In the genomic region with DNA sequence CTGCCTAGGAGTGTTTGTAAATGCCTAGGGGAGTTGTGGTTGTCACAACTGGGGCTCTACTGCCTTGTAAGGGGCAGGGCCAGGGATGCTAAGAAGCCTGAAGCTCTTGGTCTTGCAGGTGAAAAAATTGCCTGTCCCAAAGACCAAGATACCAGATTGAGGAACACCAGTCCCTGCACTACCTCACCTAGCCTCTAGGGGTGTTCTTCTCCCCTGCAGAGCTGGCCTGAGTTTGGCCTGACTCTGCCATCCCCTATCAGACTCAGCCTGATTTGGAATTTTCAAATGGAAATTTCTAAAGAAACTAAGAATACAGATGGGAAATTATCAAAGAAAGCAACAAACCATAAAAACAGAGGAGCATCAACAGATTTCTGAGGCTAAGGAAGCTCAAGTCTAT, we compare ENCODE assay signal across 9 cellular contexts.
DNase-seq lines count a peak whose midpoint lies in the region; ATAC-seq, FAIRE-seq and TF ChIP-seq lines count a peak whose summit lies in the region.
"Had no signal": no experiment of that assay in that cellular context is flagged by ENCODE, and none has a peak within 500 bp of the region (broad histone marks: within the 10 kb centered on the region; RNA-seq: fewer than 3 reads in every experiment).

No MANE protein-coding gene starts in this region.

- no peaks in the 10 kb centered on the region for H3K79me2 ChIP-seq in GM23248 (ENCODE audit: insufficient read depth)

- H3K9me3 Mint-ChIP-seq in activated T-cell treated with anti-CD3 and anti-CD28 coated beads, Interleukin-2, amount 50 U/mL, for 4 hours, result peaks cover 7% of the 10 kb centered on the region

- TF ChIP-seq CTCF in D721Med (IDR thresholded peaks at IDR 0.05; ENCODE audit: insufficient read depth, missing control alignments), result peak; percentile 4

- H3K4me3 Mint-ChIP-seq in activated T-cell treated with anti-CD3 and anti-CD28 coated beads, Interleukin-2, amount 50 U/mL, for 4 hours, result no peak overlapping the region

- H3K9me3 ChIP-seq in GM23248 (ENCODE audit: low read depth) (no peaks in the 10 kb centered on the region), SJCRH30 (replicated peaks) (no peaks in the 10 kb centered on the region)

- in situ Hi-C loops in GM23248 (cut with MboI), result no loop called here

- H3K9ac ChIP-seq in GM23248, result no peak overlapping the region

- no peak overlapping the region for H3K4me3 ChIP-seq in GM23248
- H3K4me3 ChIP-seq in SJCRH30, result no peak overlapping the region

- no peaks in the 10 kb centered on the region for H3K4me1 Mint-ChIP-seq in activated T-cell treated with anti-CD3 and anti-CD28 coated beads, Interleukin-2, amount 50 U/mL, for 4 hours (ENCODE audit: low read depth)

- no peaks in the 10 kb centered on the region for H3F3A ChIP-seq in GM23248 (ENCODE audit: insufficient read depth)

- no peak for DNase-seq in D721Med (ENCODE audit: insufficient read length, low spot score)
- DNase-seq in GM23248, result peak; percentile 7
- DNase-seq in SJCRH30, result peak; percentile 13 to 45
- DNase-seq in iPS-NIHi7 (ENCODE audit: extremely low spot score), result peak; percentile 38
- no peak for DNase-seq in activated CD8-positive, alpha-beta memory T cell treated with anti-CD3 and anti-CD28 coated beads, Interleukin-2, amount 50 U/mL, for 4 hours
- no peak for DNase-seq in cortex of kidney (lab: John Stamatoyannopoulos, UW)
- DNase-seq in NK-92 (lab: John Stamatoyannopoulos, UW; ENCODE audit: unreplicated experiment), result no peak
- DNase-seq in activated T-cell treated with anti-CD3 and anti-CD28 coated beads, Interleukin-2, amount 50 U/mL, for 4 hours, result no peak
- DNase-seq: kidney glomerular epithelial cell had no signal

- H3K36me3 Mint-ChIP-seq in activated T-cell treated with anti-CD3 and anti-CD28 coated beads, Interleukin-2, amount 50 U/mL, for 4 hours (ENCODE audit: insufficient read depth), result no peaks in the 10 kb centered on the region

- H4K20me1 ChIP-seq in GM23248 (ENCODE audit: insufficient read depth), result no peaks in the 10 kb centered on the region

- H3K27ac ChIP-seq in GM23248 (no peak overlapping the region), SJCRH30 (no peak overlapping the region)

- FAIRE-seq in D721Med (lab: Jason Lieb, UNC), result no peak

- H3K9me2 ChIP-seq in GM23248 (ENCODE audit: insufficient read depth), result no peaks in the 10 kb centered on the region

- H3K27me3 Mint-ChIP-seq in activated T-cell treated with anti-CD3 and anti-CD28 coated beads, Interleukin-2, amount 50 U/mL, for 4 hours (ENCODE audit: low read depth), result no peaks in the 10 kb centered on the region

- ATAC-seq in activated T-cell treated with anti-CD3 and anti-CD28 coated beads, Interleukin-2, amount 50 U/mL, for 4 hours, result no peak

- no peak overlapping the region for H3K4me2 ChIP-seq in GM23248 (ENCODE audit: unreplicated experiment)

- H3K4me1 ChIP-seq in GM23248 (ENCODE audit: insufficient read depth), result no peaks in the 10 kb centered on the region
- H3K4me1 ChIP-seq in SJCRH30, result no peaks in the 10 kb centered on the region

- no peak overlapping the region for H2AFZ ChIP-seq in GM23248

- H3K27me3 ChIP-seq in GM23248 (replicated peaks; ENCODE audit: insufficient read depth) (no peaks in the 10 kb centered on the region), SJCRH30 (no peaks in the 10 kb centered on the region)

- H3K36me3 ChIP-seq in GM23248 (ENCODE audit: low read depth) (no peaks in the 10 kb centered on the region), SJCRH30 (no peaks in the 10 kb centered on the region)

Comparison
In these comparisons a context has a peak if more than half of its experiments do, and no peak if none do; other contexts are left out.
1. DNase-seq: peak in GM23248 (single experiment), SJCRH30 (2 of 2) and iPS-NIHi7 (single experiment); none in D721Med (single experiment), activated CD8-positive, alpha-beta memory T cell treated with anti-CD3 and anti-CD28 coated beads, Interleukin-2, amount 50 U/mL, for 4 hours (single experiment), cortex of kidney (single experiment), NK-92 (single experiment) and activated T-cell treated with anti-CD3 and anti-CD28 coated beads, Interleukin-2, amount 50 U/mL, for 4 hours (single experiment).